ENCODE assay signal across 23 cellular contexts in genomic region chr11:26987205-26987604, GRCh38. TPM values are rescaled to one million over a fixed set of nuclear protein-coding genes. Genes with fewer than 3 reads are reported as not detected.
"Had no signal": no experiment of that assay in that cellular context is flagged by ENCODE, and none has a peak within 500 bp of the region (broad histone marks: within the 10 kb centered on the region; RNA-seq: fewer than 3 reads in every experiment).

No MANE protein-coding gene starts in this region.

- H3K4me3 ChIP-seq: gastrocnemius medialis, mucosa of descending colon, sigmoid colon, thoracic aorta, upper lobe of left lung had no signal

- H3K27me3 ChIP-seq: gastrocnemius medialis, sigmoid colon, upper lobe of left lung had no signal

- H3K4me3 Mint-ChIP-seq: activated CD4-positive, alpha-beta T cell treated with anti-CD3 and anti-CD28 coated beads for 36 hours; activated naive CD4-positive, alpha-beta T cell treated with anti-CD3 and anti-CD28 coated beads for 36 hours; activated naive CD8-positive, alpha-beta T cell treated with anti-CD3 and anti-CD28 coated beads, Interleukin-2, amount 10 ng/mL, durations not matched to agents 7 days and 5 days; dendritic cell treated with granulocyte-macrophage colony-stimulating factor and Interleukin-4, amounts not matched to agents 40 ng/mL and 50 ng/mL, for 4 days; T-helper 1 cell treated with Interleukin-12 subunit alpha and Interleukin-12 subunit beta and Interleukin-4 antibody, amounts not matched to agents 30 μg/mL and 1 μg/mL, for 36 hours; WTC11 had no signal

- H3K27me3 Mint-ChIP-seq: activated CD4-positive, alpha-beta T cell treated with anti-CD3 and anti-CD28 coated beads for 36 hours; activated naive CD8-positive, alpha-beta T cell treated with anti-CD3 and anti-CD28 coated beads, Interleukin-2, amount 10 ng/mL, durations not matched to agents 7 days and 5 days; dendritic cell treated with granulocyte-macrophage colony-stimulating factor and Interleukin-4, amounts not matched to agents 40 ng/mL and 50 ng/mL, for 4 days had no signal

- H3K27ac ChIP-seq: gastrocnemius medialis, thoracic aorta, upper lobe of left lung had no signal

- H3K9me3 ChIP-seq: gastrocnemius medialis, mucosa of descending colon, sigmoid colon, thoracic aorta had no signal

- H3K4me1 Mint-ChIP-seq: activated CD4-positive, alpha-beta T cell treated with anti-CD3 and anti-CD28 coated beads for 36 hours; activated naive CD8-positive, alpha-beta T cell treated with anti-CD3 and anti-CD28 coated beads, Interleukin-2, amount 10 ng/mL, durations not matched to agents 7 days and 5 days had no signal

- H3K36me3 Mint-ChIP-seq: activated naive CD8-positive, alpha-beta T cell treated with anti-CD3 and anti-CD28 coated beads, Interleukin-2, amount 10 ng/mL, durations not matched to agents 7 days and 5 days had no signal

- DNase-seq: activated CD4-positive, alpha-beta T cell treated with anti-CD3 and anti-CD28 coated beads for 36 hours; activated CD4-positive, alpha-beta T cell treated with anti-CD3 and anti-CD28 coated beads, Interleukin-2, amount 50 U/mL, for 4 hours; activated naive CD4-positive, alpha-beta T cell treated with anti-CD3 and anti-CD28 coated beads for 36 hours; activated naive CD8-positive, alpha-beta T cell treated with anti-CD3 and anti-CD28 coated beads, Interleukin-2, amount 10 ng/mL, durations not matched to agents 7 days and 5 days; activated T-cell treated with anti-CD3 and anti-CD28 coated beads, Interleukin-2, amount 50 U/mL, for 48 hours; effector CD4-positive, alpha-beta T cell; gastrocnemius medialis; hypothalamus; left colon; mesendoderm; mucosa of descending colon; sigmoid colon; stimulated activated CD4-positive, alpha-beta T cell treated with anti-CD3 and anti-CD28 coated beads, Interleukin-4, amount 100 ng/mL, for 1 hour; stimulated activated naive CD4-positive, alpha-beta T cell; T1000; upper lobe of left lung had no signal

- H3K27ac Mint-ChIP-seq: activated CD4-positive, alpha-beta T cell treated with anti-CD3 and anti-CD28 coated beads for 36 hours; activated naive CD4-positive, alpha-beta T cell treated with anti-CD3 and anti-CD28 coated beads for 36 hours; activated naive CD8-positive, alpha-beta T cell treated with anti-CD3 and anti-CD28 coated beads, Interleukin-2, amount 10 ng/mL, durations not matched to agents 7 days and 5 days; dendritic cell treated with granulocyte-macrophage colony-stimulating factor and Interleukin-4, amounts not matched to agents 40 ng/mL and 50 ng/mL, for 4 days; T-helper 1 cell treated with Interleukin-12 subunit alpha and Interleukin-12 subunit beta and Interleukin-4 antibody, amounts not matched to agents 30 μg/mL and 1 μg/mL, for 36 hours; WTC11 had no signal

- ATAC-seq: activated CD4-positive, alpha-beta T cell treated with anti-CD3 and anti-CD28 coated beads for 36 hours; esophagus mucosa; gastrocnemius medialis; left colon; mucosa of descending colon; WTC11 had no signal

- H3K4me1 ChIP-seq: upper lobe of left lung had no signal

- H3K36me3 ChIP-seq: gastrocnemius medialis, sigmoid colon, thoracic aorta, upper lobe of left lung had no signal

RNA-seq across cellular contexts. Expression of gene FIBIN, which starts 6.7 kb away (rescaled TPM):
- total RNA-seq: activated CD4-positive, alpha-beta T cell treated with anti-CD3 and anti-CD28 coated beads for 36 hours; activated naive CD4-positive, alpha-beta T cell treated with anti-CD3 and anti-CD28 coated beads for 36 hours; activated naive CD8-positive, alpha-beta T cell treated with anti-CD3 and anti-CD28 coated beads, Interleukin-2, amount 10 ng/mL, durations not matched to agents 7 days and 5 days had no signal

RNA-seq across cellular contexts. Expression of gene BBOX1, which starts 53.4 kb away (rescaled TPM):
- total RNA-seq: activated CD4-positive, alpha-beta T cell treated with anti-CD3 and anti-CD28 coated beads for 36 hours; activated naive CD4-positive, alpha-beta T cell treated with anti-CD3 and anti-CD28 coated beads for 36 hours; activated naive CD8-positive, alpha-beta T cell treated with anti-CD3 and anti-CD28 coated beads, Interleukin-2, amount 10 ng/mL, durations not matched to agents 7 days and 5 days; left colon; mucosa of descending colon; omental fat pad; posterior vena cava; sigmoid colon; thoracic aorta; WTC11 had no signal
